In the genomic region with DNA sequence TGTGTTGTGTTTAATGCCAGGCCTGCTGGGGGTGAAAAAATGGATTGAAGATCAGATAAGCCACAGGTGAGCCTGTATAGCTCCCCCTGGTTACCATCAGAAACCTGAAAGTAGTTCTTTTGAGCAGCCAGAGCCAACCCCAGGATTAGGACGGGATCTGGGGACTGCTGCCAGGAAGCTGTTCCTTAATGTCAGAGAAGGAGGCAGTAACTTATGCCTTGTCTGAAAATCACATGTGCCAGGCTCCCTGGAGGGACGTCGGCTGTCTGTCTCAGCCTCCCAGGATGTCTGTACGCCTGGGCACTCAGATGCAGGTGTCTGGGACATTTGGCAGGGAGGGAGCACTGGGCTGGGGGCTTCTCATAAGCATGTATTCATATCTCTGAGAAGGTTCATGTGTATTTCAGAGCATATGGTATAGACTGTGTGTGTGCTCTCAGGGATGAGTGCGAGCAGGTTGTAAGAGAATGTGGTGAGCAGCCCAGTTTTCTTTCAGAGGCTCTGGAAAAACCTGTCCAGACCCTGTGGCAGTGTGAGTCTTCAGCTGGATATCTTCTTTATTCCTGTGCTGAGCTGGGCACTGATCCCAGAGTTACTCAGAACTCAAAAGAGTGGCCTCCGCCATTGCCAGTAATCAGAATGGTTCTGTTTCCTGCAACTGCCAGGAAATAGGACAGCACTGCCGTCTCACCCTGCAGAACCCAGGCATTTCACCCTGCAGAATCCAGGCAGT, we compare ENCODE assay signal across 22 cellular contexts. TPM values are rescaled to one million over a fixed set of nuclear protein-coding genes. Genes with fewer than 3 reads are reported as not detected.
DNase-seq lines count a peak whose midpoint lies in the region; ATAC-seq, FAIRE-seq and TF ChIP-seq lines count a peak whose summit lies in the region.
"Had no signal": no experiment of that assay in that cellular context is flagged by ENCODE, and none has a peak within 500 bp of the region (broad histone marks: within the 10 kb centered on the region; RNA-seq: fewer than 3 reads in every experiment).

No MANE protein-coding gene starts in this region.

- peaks cover 3% of the 10 kb centered on the region for H3K4me1 Mint-ChIP-seq in T-helper 17 cell
- H3K4me1 Mint-ChIP-seq in activated CD8-positive, alpha-beta T cell treated with anti-CD3 and anti-CD28 coated beads, Interleukin-2, amount 10 ng/mL, durations not matched to agents 7 days and 5 days (ENCODE audit: low read depth), result no peaks in the 10 kb centered on the region
- H3K4me1 Mint-ChIP-seq: activated CD4-positive, alpha-beta T cell treated with anti-CD3 and anti-CD28 coated beads for 36 hours had no signal

- no peak overlapping the region for H2AFZ ChIP-seq in keratinocyte (ENCODE audit: control insufficient read depth, low read length)

- no peaks in the 10 kb centered on the region for H3K36me3 ChIP-seq in keratinocyte (ENCODE audit: control insufficient read depth in 2 of 2, extremely low read depth in 1 of 2, insufficient read depth in 2 of 2, low read length in 2 of 2)
- H3K36me3 ChIP-seq: ascending aorta, right lobe of liver, uterus had no signal

- H3K27ac Mint-ChIP-seq in T-helper 17 cell, result peak overlapping the region; percentile 32
- no peak overlapping the region for H3K27ac Mint-ChIP-seq in activated CD8-positive, alpha-beta T cell treated with anti-CD3 and anti-CD28 coated beads, Interleukin-2, amount 10 ng/mL, durations not matched to agents 7 days and 5 days
- H3K27ac Mint-ChIP-seq: activated CD4-positive, alpha-beta T cell treated with anti-CD3 and anti-CD28 coated beads for 36 hours; CD4-positive, alpha-beta memory T cell; dendritic cell treated with granulocyte-macrophage colony-stimulating factor and Interleukin-4, amounts not matched to agents 40 ng/mL and 50 ng/mL, for 4 days had no signal

- H3K79me2 ChIP-seq in keratinocyte (ENCODE audit: control insufficient read depth, insufficient read depth, low read length), result no peaks in the 10 kb centered on the region

- in situ Hi-C loops in GM13976 (cut with MboI; ENCODE audit: low sequenced_read_pairs, unreplicated experiment), result no loop called here

- H3K9me3 Mint-ChIP-seq in activated CD8-positive, alpha-beta T cell treated with anti-CD3 and anti-CD28 coated beads, Interleukin-2, amount 10 ng/mL, durations not matched to agents 7 days and 5 days (ENCODE audit: insufficient read depth), result no peaks in the 10 kb centered on the region
- H3K9me3 Mint-ChIP-seq: dendritic cell treated with granulocyte-macrophage colony-stimulating factor and Interleukin-4, amounts not matched to agents 40 ng/mL and 50 ng/mL, for 4 days had no signal

- FAIRE-seq in keratinocyte (lab: Jason Lieb, UNC), result peak; percentile 5
- FAIRE-seq: H54 had no signal

- CTCF ChIA-PET in activated CD8-positive, alpha-beta T cell treated with anti-CD3 and anti-CD28 coated beads, Interleukin-2, amount 10 ng/mL, durations not matched to agents 7 days and 5 days (lab: Charles Lee), result interaction anchor here (0.7 kb wide), 1 partner anchor 79 kb away, joined by 3 read pairs; no protein-coding TSS in a partner anchor

- H4K20me1 ChIP-seq in keratinocyte (ENCODE audit: control insufficient read depth, extremely low read depth, insufficient read depth, low read length), result no peaks in the 10 kb centered on the region

- H3K27me3 Mint-ChIP-seq in T-helper 17 cell, result peaks cover 26% of the 10 kb centered on the region
- H3K27me3 Mint-ChIP-seq in activated CD8-positive, alpha-beta T cell treated with anti-CD3 and anti-CD28 coated beads, Interleukin-2, amount 10 ng/mL, durations not matched to agents 7 days and 5 days (ENCODE audit: low read depth), result peaks cover 36% of the 10 kb centered on the region

- H3K9me3 ChIP-seq in T-helper 17 cell (ENCODE audit: control insufficient read depth, low read length, poor library complexity, severe bottlenecking) (no peaks in the 10 kb centered on the region), keratinocyte (ENCODE audit: control insufficient read depth, low read depth, low read length) (no peaks in the 10 kb centered on the region)
- H3K9me3 ChIP-seq: ascending aorta, right lobe of liver, uterus had no signal

- peaks cover 47% of the 10 kb centered on the region for H3K27me3 ChIP-seq in keratinocyte (ENCODE audit: control insufficient read depth, extremely low read depth, insufficient read depth, low read length)
- H3K27me3 ChIP-seq: ascending aorta, right lobe of liver, uterus had no signal

- no peak overlapping the region for H3K4me2 ChIP-seq in keratinocyte (ENCODE audit: control insufficient read depth, extremely low read depth, insufficient read depth, low read depth, low read length)

- H3K4me1 ChIP-seq in keratinocyte (ENCODE audit: control insufficient read depth, extremely low read depth, insufficient read depth, low read length), result peaks cover 5% of the 10 kb centered on the region

- no peak overlapping the region for H3K4me3 ChIP-seq in keratinocyte (ENCODE audit: control insufficient read depth in 2 of 3, extremely low read depth in 1 of 3, insufficient read depth in 2 of 3, low read depth in 1 of 3, low read length in 3 of 3)
- H3K4me3 ChIP-seq: ascending aorta, right lobe of liver, uterus had no signal

- no peak overlapping the region for H3K4me3 Mint-ChIP-seq in T-helper 17 cell
- H3K4me3 Mint-ChIP-seq in activated CD8-positive, alpha-beta T cell treated with anti-CD3 and anti-CD28 coated beads, Interleukin-2, amount 10 ng/mL, durations not matched to agents 7 days and 5 days, result no peak overlapping the region
- H3K4me3 Mint-ChIP-seq: activated CD4-positive, alpha-beta T cell treated with anti-CD3 and anti-CD28 coated beads for 36 hours; CD4-positive, alpha-beta memory T cell; dendritic cell treated with granulocyte-macrophage colony-stimulating factor and Interleukin-4, amounts not matched to agents 40 ng/mL and 50 ng/mL, for 4 days had no signal

- H3K36me3 Mint-ChIP-seq in T-helper 17 cell (ENCODE audit: low read depth), result no peaks in the 10 kb centered on the region
- no peaks in the 10 kb centered on the region for H3K36me3 Mint-ChIP-seq in activated CD8-positive, alpha-beta T cell treated with anti-CD3 and anti-CD28 coated beads, Interleukin-2, amount 10 ng/mL, durations not matched to agents 7 days and 5 days (ENCODE audit: low read depth)

- ATAC-seq in T-helper 17 cell, result no peak
- ATAC-seq in esophagus mucosa, result peak; percentile 68
- ATAC-seq in activated CD8-positive, alpha-beta T cell treated with anti-CD3 and anti-CD28 coated beads, Interleukin-2, amount 10 ng/mL, durations not matched to agents 7 days and 5 days, result no peak
- no peak for ATAC-seq in HG03342 (IDR thresholded peaks at IDR 0.05; ENCODE audit: unreplicated experiment)
- ATAC-seq: activated CD4-positive, alpha-beta T cell treated with anti-CD3 and anti-CD28 coated beads for 36 hours had no signal

- H3K27ac ChIP-seq in keratinocyte (ENCODE audit: control insufficient read depth, insufficient read depth, low read length), result no peak overlapping the region
- H3K27ac ChIP-seq: ascending aorta, right lobe of liver, uterus had no signal

- no peaks in the 10 kb centered on the region for H3K9me1 ChIP-seq in keratinocyte (ENCODE audit: control insufficient read depth, extremely low read depth, insufficient read depth, low read length)

- POLR2A ChIA-PET in activated CD8-positive, alpha-beta T cell treated with anti-CD3 and anti-CD28 coated beads, Interleukin-2, amount 10 ng/mL, durations not matched to agents 7 days and 5 days (lab: Charles Lee), result no interaction called here

- DNase-seq in C1 segment of cervical spinal cord (lab: John Stamatoyannopoulos, UW) (peak in 8 of 14 donors; percentile 3 to 67 (median 15)), T-helper 17 cell (no peak), keratinocyte (ENCODE audit: low read depth, low spot score) (no peak), GM13976 (ENCODE audit: low spot score) (no peak), putamen (ENCODE audit: low spot score) (no peak)
- DNase-seq in activated CD8-positive, alpha-beta T cell treated with anti-CD3 and anti-CD28 coated beads, Interleukin-2, amount 10 ng/mL, durations not matched to agents 7 days and 5 days, result no peak
- DNase-seq: ACHN; activated CD4-positive, alpha-beta T cell treated with anti-CD3 and anti-CD28 coated beads for 36 hours; activated naive CD4-positive, alpha-beta T cell treated with Interleukin-2 at 50 U/mL for 16 hours; CD4-positive, alpha-beta memory T cell; NCI-H1436 treated with DMSO at 0.1 percent for 48 hours; NCI-H446; right lobe of liver; stimulated activated CD4-positive, alpha-beta T cell treated with anti-CD3 and anti-CD28 coated beads, Interleukin-1b, Interleukin-23, amount 100 ng/mL, for 48 hours; T-helper 2 cell; uterus had no signal

- no peak overlapping the region for H3K9ac ChIP-seq in keratinocyte (ENCODE audit: control insufficient read depth, extremely low read depth, insufficient read depth, low read length)

- dilution Hi-C loops in keratinocyte (cut with MboI; ENCODE audit: extremely low pct_ligation_motif_present, low sequenced_read_pairs), result no loop called here

- TF ChIP-seq CTCF in keratinocyte (optimal IDR thresholded peaks at IDR 0.05 in 1 of 3, IDR thresholded peaks at IDR 0.05 in 1 of 3, conservative IDR thresholded peaks at IDR 0.05 in 1 of 3; ENCODE audit: extremely low read depth in 1 of 3, insufficient read depth in 2 of 3, low read length in 3 of 3) (no peak), GM13976 (IDR thresholded peaks at IDR 0.05; ENCODE audit: borderline replicate concordance, control extremely low read depth, extremely low read depth, insufficient read depth, missing control alignments) (no peak)

RNA-seq across cellular contexts. Expression of gene FAM43B, which starts 2.8 kb away (rescaled TPM):
- total RNA-seq in T-helper 17 cell (not detected), esophagus mucosa (0.12 TPM)
- 0.02 to 0.03 TPM in 2 of 3 replicates, not detected in the other for polyA plus RNA-seq in keratinocyte
- not detected for polyA plus RNA-seq in keratinocyte (2011; ENCODE audit: low read depth)
- polyA plus RNA-seq in keratinocyte (2011; cell fraction: cytosol; rRNA removed), result not detected in 2 replicates
- polyA plus RNA-seq in keratinocyte (2011; cell fraction: nucleus; rRNA removed), result 0.04 TPM in 1 of 2 replicates, not detected in the other
- not detected in 2 replicates for polyA plus RNA-seq in keratinocyte (2012; ENCODE audit: low replicate concordance)
- polyA minus RNA-seq in keratinocyte, result 0.10 TPM in 1 of 3 replicates, not detected in the others
- not detected for polyA minus RNA-seq in keratinocyte (2011; cell fraction: cytosol; rRNA and poly(A)+ RNA removed)
- not detected in 2 replicates for polyA minus RNA-seq in keratinocyte (2011; cell fraction: nucleus; rRNA and poly(A)+ RNA removed)
- total RNA-seq in activated CD8-positive, alpha-beta T cell treated with anti-CD3 and anti-CD28 coated beads, Interleukin-2, amount 10 ng/mL, durations not matched to agents 7 days and 5 days, result not detected
- total RNA-seq: activated CD4-positive, alpha-beta T cell treated with anti-CD3 and anti-CD28 coated beads for 36 hours; CD4-positive, alpha-beta memory T cell; mononuclear cell had no signal
- polyA plus RNA-seq: CD4-positive, alpha-beta memory T cell had no signal

RNA-seq across cellular contexts. Expression of gene CDA, which starts 33.7 kb away (rescaled TPM):
- total RNA-seq in T-helper 17 cell (1 to 10 TPM in 1 of 2 donors, not detected in 1; 1.1 TPM), esophagus mucosa (97.6 TPM)
- 44.9 to 136 TPM (median 64.6 TPM) in 3 replicates for polyA plus RNA-seq in keratinocyte
- 23.2 TPM for polyA plus RNA-seq in keratinocyte (2011; ENCODE audit: low read depth)
- 89.5 and 115 TPM in 2 replicates for polyA plus RNA-seq in keratinocyte (2011; cell fraction: cytosol; rRNA removed)
- polyA plus RNA-seq in keratinocyte (2011; cell fraction: nucleus; rRNA removed), result 29.0 and 36.3 TPM in 2 replicates
- polyA plus RNA-seq in keratinocyte (2012; ENCODE audit: low replicate concordance), result 97.3 and 122 TPM in 2 replicates
- 49.6 to 153 TPM (median 69.5 TPM) in 3 replicates for polyA minus RNA-seq in keratinocyte
- polyA minus RNA-seq in keratinocyte (2011; cell fraction: cytosol; rRNA and poly(A)+ RNA removed), result 40.7 TPM
- 7.8 and 14.0 TPM in 2 replicates for polyA minus RNA-seq in keratinocyte (2011; cell fraction: nucleus; rRNA and poly(A)+ RNA removed)
- total RNA-seq in activated CD8-positive, alpha-beta T cell treated with anti-CD3 and anti-CD28 coated beads, Interleukin-2, amount 10 ng/mL, durations not matched to agents 7 days and 5 days, result not detected
- total RNA-seq: activated CD4-positive, alpha-beta T cell treated with anti-CD3 and anti-CD28 coated beads for 36 hours; CD4-positive, alpha-beta memory T cell had no signal
- polyA plus RNA-seq: CD4-positive, alpha-beta memory T cell had no signal

RNA-seq across cellular contexts. Expression of gene MUL1, which starts 47.2 kb away (rescaled TPM):
- total RNA-seq in T-helper 17 cell, result 10 to 100 TPM; 14.7 to 21.8 TPM
- 17.1 TPM for total RNA-seq in esophagus mucosa
- 28.2 to 41.8 TPM (median 40.4 TPM) in 3 replicates for polyA plus RNA-seq in keratinocyte
- 8.4 TPM for polyA plus RNA-seq in keratinocyte (2011; ENCODE audit: low read depth)
- 18.9 and 20.8 TPM in 2 replicates for polyA plus RNA-seq in keratinocyte (2011; cell fraction: cytosol; rRNA removed)
- polyA plus RNA-seq in keratinocyte (2011; cell fraction: nucleus; rRNA removed), result 56.1 and 60.2 TPM in 2 replicates
- polyA plus RNA-seq in keratinocyte (2012; ENCODE audit: low replicate concordance), result 33.5 and 38.1 TPM in 2 replicates
- 30.2 to 60.4 TPM (median 43.3 TPM) in 3 replicates for polyA minus RNA-seq in keratinocyte
- 39.5 TPM for polyA minus RNA-seq in keratinocyte (2011; cell fraction: cytosol; rRNA and poly(A)+ RNA removed)
- polyA minus RNA-seq in keratinocyte (2011; cell fraction: nucleus; rRNA and poly(A)+ RNA removed), result 44.6 and 48.6 TPM in 2 replicates
- total RNA-seq in activated CD8-positive, alpha-beta T cell treated with anti-CD3 and anti-CD28 coated beads, Interleukin-2, amount 10 ng/mL, durations not matched to agents 7 days and 5 days, result 10 to 100 TPM; 17.2 to 18.6 TPM

Comparison
In these comparisons a context has a peak if more than half of its experiments do, and no peak if none do; other contexts are left out.
1. DNase-seq: peak in C1 segment of cervical spinal cord (8 of 14); none in T-helper 17 cell (0 of 3), keratinocyte (single experiment), GM13976 (single experiment), putamen (single experiment) and activated CD8-positive, alpha-beta T cell treated with anti-CD3 and anti-CD28 coated beads, Interleukin-2, amount 10 ng/mL, durations not matched to agents 7 days and 5 days (single experiment).
2. RNA of gene CDA, which starts 33.7 kb away (total RNA-seq): 97.6 TPM in esophagus mucosa (single experiment); 1.1 TPM in T-helper 17 cell and not detected in activated CD8-positive, alpha-beta T cell treated with anti-CD3 and anti-CD28 coated beads, Interleukin-2, amount 10 ng/mL, durations not matched to agents 7 days and 5 days; every median in the first group is over 10 times any median in the second.